ENCODE assay signal across 9 cellular contexts in genomic region chr12:47828967-47829482, GRCh38. TPM values are rescaled to one million over a fixed set of nuclear protein-coding genes. Genes with fewer than 3 reads are reported as not detected.
DNase-seq lines count a peak whose midpoint lies in the region; ATAC-seq, FAIRE-seq and TF ChIP-seq lines count a peak whose summit lies in the region.
"Had no signal": no experiment of that assay in that cellular context is flagged by ENCODE, and none has a peak within 500 bp of the region (broad histone marks: within the 10 kb centered on the region; RNA-seq: fewer than 3 reads in every experiment).

No MANE protein-coding gene starts in this region.

- no peaks in the 10 kb centered on the region for H3K9me3 ChIP-seq in OCI-LY7 (ENCODE audit: low read length)
- H3K9me3 ChIP-seq in duodenal mucosa (ENCODE audit: control insufficient read depth in 1 of 2, low read length in 2 of 2): no peaks in the 10 kb centered on the region
- no peaks in the 10 kb centered on the region for H3K9me3 ChIP-seq in muscle layer of colon (ENCODE audit: low read length)

- FAIRE-seq in GM12891 (lab: Jason Lieb, UNC): no peak
- FAIRE-seq: endometrium had no signal

- H3K27me3 Mint-ChIP-seq in Calu3 (ENCODE audit: unreplicated experiment): no peaks in the 10 kb centered on the region

- H3K4me3 ChIP-seq in OCI-LY7 (ENCODE audit: low read depth, low read length, poor library complexity, severe bottlenecking) (no peak overlapping the region), duodenal mucosa (ENCODE audit: low read depth in 1 of 2, low read length in 2 of 2) (peak overlapping the region; percentile 34 to 37), muscle layer of colon (ENCODE audit: low read depth in 1 of 2, low read length in 2 of 2) (peak overlapping the region in 1 of 2 donors; percentile 38)

- CTCF ChIA-PET in Calu3 (lab: Charles Lee) (interaction anchor here (0.7 to 1.4 kb wide), 3 partner anchors 8 to 62 kb away, joined by 3 read pairs; no protein-coding TSS in a partner anchor), OCI-LY7 (lab: Charles Lee; ENCODE audit: unreplicated experiment) (interaction anchor here (0.7 to 1.9 kb wide), 6 partner anchors 9 to 88 kb away, joined by 3 to 7 read pairs (median 3); no protein-coding TSS in a partner anchor)

- no peak overlapping the region for H3K4me3 Mint-ChIP-seq in Calu3 (ENCODE audit: low read depth, unreplicated experiment)

- H3K79me2 ChIP-seq in OCI-LY7 (ENCODE audit: insufficient read depth, low read depth, low read length): no peaks in the 10 kb centered on the region

- no peak for TF ChIP-seq POLR2A in GM12891 (IDR thresholded peaks at IDR 0.05; ENCODE audit: low read depth, low read length)

- peak; percentile 71 for DNase-seq in Calu3
- no peak for DNase-seq in OCI-LY7 (ENCODE audit: low spot score)
- DNase-seq in NCI-H2196 treated with DMSO at 0.1 percent for 48 hours (lab: John Stamatoyannopoulos, UW; ENCODE audit: unreplicated experiment): no peak
- no peak for DNase-seq in NCI-H2029 (lab: John Stamatoyannopoulos, UW)
- no peak for DNase-seq in GM12891 (ENCODE audit: insufficient read length, low spot score)

- intact Hi-C loops in Calu3 (cut with micrococcal nuclease; ENCODE audit: unreplicated experiment): no loop called here
- intact Hi-C loops in OCI-LY7 (cut with micrococcal nuclease; ENCODE audit: unreplicated experiment): no loop called here

- H3K9ac ChIP-seq in duodenal mucosa (ENCODE audit: low read depth in 1 of 2, low read length in 2 of 2): peak overlapping the region; percentile 14 to 40
- H3K9ac ChIP-seq in muscle layer of colon (ENCODE audit: low read length): peak overlapping the region; percentile 41

- POLR2A ChIA-PET in OCI-LY7 (lab: Charles Lee): interaction anchor here (0.8 to 14.2 kb wide), 4 partner anchors 9 to 279 kb away, joined by 4 to 342 read pairs (median 122); partner anchors contain the start of gene HDAC7

- H2AFZ ChIP-seq in OCI-LY7 (ENCODE audit: low read length): peak overlapping the region; percentile 39; the same call in 1 of the 2 replicates

- H3K27me3 ChIP-seq in duodenal mucosa (ENCODE audit: control insufficient read depth in 1 of 2, insufficient read depth in 2 of 2, low read length in 2 of 2) (no peaks in the 10 kb centered on the region), muscle layer of colon (ENCODE audit: control insufficient read depth in 1 of 2, insufficient read depth in 2 of 2, low read length in 2 of 2) (no peaks in the 10 kb centered on the region)

- no peaks in the 10 kb centered on the region for H3K36me3 ChIP-seq in OCI-LY7 (ENCODE audit: insufficient read depth, low read length)
- H3K36me3 ChIP-seq in duodenal mucosa (ENCODE audit: control insufficient read depth in 1 of 2, insufficient read depth in 2 of 2, low read length in 2 of 2): no peaks in the 10 kb centered on the region
- no peaks in the 10 kb centered on the region for H3K36me3 ChIP-seq in muscle layer of colon (ENCODE audit: insufficient read depth, low read length)

- no peaks in the 10 kb centered on the region for H3K9me2 ChIP-seq in OCI-LY7 (ENCODE audit: insufficient read depth, low read length)

- BruUV-seq in Calu3 (replicated peaks; lab: Mats Ljungman, UMichigan): no TSS peak
- BruUV-seq in OCI-LY7 (replicated peaks; lab: Mats Ljungman, UMichigan): no TSS peak

- H4K20me1 ChIP-seq in OCI-LY7 (ENCODE audit: insufficient read depth, low read length): no peaks in the 10 kb centered on the region

- TF ChIP-seq CTCF in Calu3 (IDR thresholded peaks at IDR 0.05; ENCODE audit: unreplicated experiment): no peak
- no peak for TF ChIP-seq CTCF in OCI-LY7 (conservative IDR thresholded peaks at IDR 0.05; ENCODE audit: low read length)

- peaks cover 8% of the 10 kb centered on the region for H3K36me3 Mint-ChIP-seq in Calu3 (ENCODE audit: insufficient read depth, unreplicated experiment)

- no peaks in the 10 kb centered on the region for H3K9me3 Mint-ChIP-seq in Calu3 (ENCODE audit: low read depth, unreplicated experiment)

- no peak for ATAC-seq in GM21576 (IDR thresholded peaks at IDR 0.05; ENCODE audit: unreplicated experiment)

- H3K4me2 ChIP-seq in OCI-LY7 (ENCODE audit: low read length): peak overlapping the region; percentile 27; the same call in 1 of the 2 replicates

- peaks cover 92% of the 10 kb centered on the region for H3K4me1 ChIP-seq in OCI-LY7 (ENCODE audit: insufficient read depth, low read length, poor library complexity, severe bottlenecking)
- peaks cover 25 to 27% of the 10 kb centered on the region in 2 donors for H3K4me1 ChIP-seq in duodenal mucosa (ENCODE audit: control insufficient read depth in 1 of 2, insufficient read depth in 2 of 2, low read length in 2 of 2)
- H3K4me1 ChIP-seq in muscle layer of colon (ENCODE audit: insufficient read depth, low read length): peaks cover 41% of the 10 kb centered on the region

- H3K27ac ChIP-seq in OCI-LY7 (ENCODE audit: low read depth, low read length, poor library complexity, severe bottlenecking): no peak overlapping the region
- peak overlapping the region; percentile 61 for H3K27ac ChIP-seq in duodenal mucosa (ENCODE audit: low read depth, low read length)
- peak overlapping the region; percentile 75 for H3K27ac ChIP-seq in muscle layer of colon (ENCODE audit: low read depth, low read length)

- H3K4me1 Mint-ChIP-seq in Calu3 (ENCODE audit: low read depth, unreplicated experiment): peaks cover 24% of the 10 kb centered on the region

- H3K27ac Mint-ChIP-seq in Calu3 (ENCODE audit: unreplicated experiment): peak overlapping the region; percentile 58

TF ChIP-seq in GM12891, 5 proteins besides CTCF, POLR2A, EP300 and RAD21:
- TF ChIP-seq SPI1 (IDR thresholded peaks at IDR 0.05; ENCODE audit: low read depth, low read length): no peak

RNA-seq across cellular contexts. Expression of gene HDAC7, which starts 9.3 kb away (rescaled TPM):
- total RNA-seq in Calu3 (2022) (41.8 and 44.0 TPM in 2 replicates), OCI-LY7 (2022) (130 and 131 TPM in 2 replicates)
- total RNA-seq in OCI-LY7 (2014; rRNA removed; shearing (Covaris generic)): 38.4 and 45.9 TPM in 2 replicates
- 25.5 TPM for polyA plus RNA-seq in GM12891 (2012; ENCODE audit: low read depth, missing spikeins)

RNA-seq across cellular contexts. Expression of gene SLC48A1, which starts 56.0 kb away (rescaled TPM):
- total RNA-seq in Calu3 (2022) (17.0 and 17.2 TPM in 2 replicates), OCI-LY7 (2022) (8.6 and 12.0 TPM in 2 replicates)
- 3.8 and 9.6 TPM in 2 replicates for total RNA-seq in OCI-LY7 (2014; rRNA removed; shearing (Covaris generic))
- 1.0 TPM for polyA plus RNA-seq in GM12891 (2012; ENCODE audit: low read depth, missing spikeins)
